Comparison of ENCODE assay signal across 20 cellular contexts in genomic region chr13:113796211-113796875, GRCh38.
"Had no signal": no experiment of that assay in that cellular context is flagged by ENCODE, and none has a peak within 500 bp of the region (broad histone marks: within the 10 kb centered on the region; RNA-seq: fewer than 3 reads in every experiment).

No MANE protein-coding gene starts in this region.

- H3K9me3 Mint-ChIP-seq: activated B cell treated with CpG ODN at 0.5 μM for 24 hours; activated T-cell treated with anti-CD3 and anti-CD28 coated beads, Interleukin-2, amount 50 U/mL, for 72 hours; brain; dendritic cell treated with granulocyte-macrophage colony-stimulating factor and Interleukin-4, amounts not matched to agents 40 ng/mL and 50 ng/mL, for 4 days; natural killer cell treated with Interleukin-12 subunit alpha and Interleukin-12 subunit beta and Interleukin-15 and Interleukin-18, amount 100 ng/mL, for 72 hours; type B pancreatic cell had no signal

- DNase-seq: activated B cell treated with CpG ODN at 0.5 μM for 24 hours; activated CD4-positive, alpha-beta T cell treated with anti-CD3 and anti-CD28 coated beads for 36 hours; activated CD4-positive, alpha-beta T cell treated with anti-CD3 and anti-CD28 coated beads, Interleukin-2, amount 50 U/mL, for 4 hours; activated gamma-delta T cell; activated naive CD4-positive, alpha-beta T cell treated with anti-CD3 and anti-CD28 coated beads, Interleukin-2, amount 50 U/mL, for 16 hours; activated T-cell treated with anti-CD3 and anti-CD28 coated beads, Interleukin-2, amount 50 U/mL, for 72 hours; caudate nucleus; effector CD4-positive, alpha-beta T cell; kidney; stimulated activated CD4-positive, alpha-beta T cell treated with anti-CD3 and anti-CD28 coated beads, Interleukin-4, amount 100 ng/mL, for 1 hour; stimulated activated naive CD4-positive, alpha-beta T cell; SW 1271; T-helper 17 cell; testis had no signal

- H3K4me1 ChIP-seq: testis had no signal

- H3K27me3 ChIP-seq: testis had no signal

- H3K36me3 Mint-ChIP-seq: brain; natural killer cell treated with Interleukin-12 subunit alpha and Interleukin-12 subunit beta and Interleukin-15 and Interleukin-18, amount 100 ng/mL, for 72 hours; type B pancreatic cell had no signal

- ATAC-seq: activated CD4-positive, alpha-beta T cell treated with anti-CD3 and anti-CD28 coated beads for 36 hours; activated T-cell treated with anti-CD3 and anti-CD28 coated beads, Interleukin-2, amount 50 U/mL, for 72 hours; left lobe of liver; natural killer cell treated with Interleukin-12 subunit alpha and Interleukin-12 subunit beta and Interleukin-15 and Interleukin-18, amount 100 ng/mL, for 72 hours; T-helper 17 cell had no signal

- H3K27me3 Mint-ChIP-seq: activated B cell treated with CpG ODN at 0.5 μM for 24 hours; activated CD4-positive, alpha-beta T cell treated with anti-CD3 and anti-CD28 coated beads for 36 hours; natural killer cell treated with Interleukin-12 subunit alpha and Interleukin-12 subunit beta and Interleukin-15 and Interleukin-18, amount 100 ng/mL, for 72 hours; type B pancreatic cell had no signal

- H3K4me3 ChIP-seq: testis had no signal

- H3K4me1 Mint-ChIP-seq: activated B cell treated with CpG ODN at 0.5 μM for 24 hours; activated CD4-positive, alpha-beta T cell treated with anti-CD3 and anti-CD28 coated beads for 36 hours; T-helper 17 cell had no signal

- H3K27ac ChIP-seq: testis had no signal

- FAIRE-seq: endometrium, kidney had no signal

- H3K9me3 ChIP-seq: testis had no signal

- H3K27ac Mint-ChIP-seq: activated B cell treated with CpG ODN at 0.5 μM for 24 hours; activated CD4-positive, alpha-beta T cell treated with anti-CD3 and anti-CD28 coated beads for 36 hours; activated T-cell treated with anti-CD3 and anti-CD28 coated beads, Interleukin-2, amount 50 U/mL, for 72 hours; brain; dendritic cell treated with granulocyte-macrophage colony-stimulating factor and Interleukin-4, amounts not matched to agents 40 ng/mL and 50 ng/mL, for 4 days; natural killer cell treated with Interleukin-12 subunit alpha and Interleukin-12 subunit beta and Interleukin-15 and Interleukin-18, amount 100 ng/mL, for 72 hours; T-helper 17 cell; type B pancreatic cell had no signal

- H3K4me3 Mint-ChIP-seq: activated B cell treated with CpG ODN at 0.5 μM for 24 hours; activated CD4-positive, alpha-beta T cell treated with anti-CD3 and anti-CD28 coated beads for 36 hours; activated T-cell treated with anti-CD3 and anti-CD28 coated beads, Interleukin-2, amount 50 U/mL, for 72 hours; brain; dendritic cell treated with granulocyte-macrophage colony-stimulating factor and Interleukin-4, amounts not matched to agents 40 ng/mL and 50 ng/mL, for 4 days; natural killer cell treated with Interleukin-12 subunit alpha and Interleukin-12 subunit beta and Interleukin-15 and Interleukin-18, amount 100 ng/mL, for 72 hours; T-helper 17 cell; type B pancreatic cell had no signal
